17 cellular contexts compared by ENCODE assay signal in genomic region chr10:43879162-43879561, GRCh38.
A peak's percentile ranks its signal among the peaks of the same experiment; 100 is the strongest.
DNase-seq lines count a peak whose midpoint lies in the region; ATAC-seq and TF ChIP-seq lines count a peak whose summit lies in the region.
"Had no signal": no experiment of that assay in that cellular context is flagged by ENCODE, and none has a peak within 500 bp of the region (broad histone marks: within the 10 kb centered on the region; RNA-seq: fewer than 3 reads in every experiment).

No MANE protein-coding gene starts in this region.

- H3K4me3 ChIP-seq in GM23248 = no peak overlapping the region
- no peak overlapping the region for H3K4me3 ChIP-seq in esophagus muscularis mucosa
- no peak overlapping the region for H3K4me3 ChIP-seq in mesenchymal stem cell (ENCODE audit: insufficient read depth in 1 of 2, low read depth in 1 of 2, low read length in 2 of 2)
- H3K4me3 ChIP-seq in skeletal muscle satellite cell (ENCODE audit: low read length) = no peak overlapping the region
- H3K4me3 ChIP-seq: PC-9 had no signal

- H3K27me3 ChIP-seq in GM23248 (replicated peaks; ENCODE audit: insufficient read depth) (no peaks in the 10 kb centered on the region), esophagus muscularis mucosa (no peaks in the 10 kb centered on the region), mesenchymal stem cell (ENCODE audit: control insufficient read depth in 1 of 2, insufficient read depth in 1 of 2, low read length in 2 of 2) (no peaks in the 10 kb centered on the region), skeletal muscle satellite cell (ENCODE audit: control insufficient read depth, insufficient read depth, low read length) (no peaks in the 10 kb centered on the region)

- no peaks in the 10 kb centered on the region for H3K9me2 ChIP-seq in GM23248 (ENCODE audit: insufficient read depth)

- H3K4me1 ChIP-seq in GM23248 (ENCODE audit: insufficient read depth) (peaks cover 34% of the 10 kb centered on the region), esophagus muscularis mucosa (peaks cover 0 to 15% (median 5%) of the 10 kb centered on the region in 4 donors), mesenchymal stem cell (ENCODE audit: control insufficient read depth, insufficient read depth, low read depth, low read length) (no peaks in the 10 kb centered on the region), skeletal muscle satellite cell (ENCODE audit: control insufficient read depth, insufficient read depth, low read length) (peaks cover 33% of the 10 kb centered on the region)
- H3K4me1 ChIP-seq: Caco-2 had no signal

- H3K9me3 ChIP-seq in GM23248 (ENCODE audit: low read depth) = no peaks in the 10 kb centered on the region
- H3K9me3 ChIP-seq in esophagus muscularis mucosa = no peaks in the 10 kb centered on the region
- no peaks in the 10 kb centered on the region for H3K9me3 ChIP-seq in mesenchymal stem cell (ENCODE audit: control insufficient read depth, low read length)
- H3K9me3 ChIP-seq in skeletal muscle satellite cell (replicated peaks; ENCODE audit: low read length) = no peaks in the 10 kb centered on the region
- H3K9me3 ChIP-seq: Caco-2 had no signal

- no peaks in the 10 kb centered on the region for H3K79me1 ChIP-seq in mesenchymal stem cell (replicated peaks; ENCODE audit: low read length, poor library complexity, severe bottlenecking)

- no peaks in the 10 kb centered on the region for H3K36me3 ChIP-seq in GM23248 (ENCODE audit: low read depth)
- no peaks in the 10 kb centered on the region for H3K36me3 ChIP-seq in esophagus muscularis mucosa
- no peaks in the 10 kb centered on the region for H3K36me3 ChIP-seq in mesenchymal stem cell (ENCODE audit: control insufficient read depth in 1 of 2, insufficient read depth in 2 of 2, low read depth in 1 of 2, low read length in 2 of 2)
- H3K36me3 ChIP-seq in skeletal muscle satellite cell (ENCODE audit: insufficient read depth, low read length) = no peaks in the 10 kb centered on the region

- no peak overlapping the region for H2BK5ac ChIP-seq in mesenchymal stem cell (ENCODE audit: low read depth, low read length, poor library complexity, severe bottlenecking)

- ATAC-seq in GM18511 (IDR thresholded peaks at IDR 0.05; ENCODE audit: unreplicated experiment) = no peak
- no peak for ATAC-seq in GM19467 (IDR thresholded peaks at IDR 0.05; ENCODE audit: unreplicated experiment)

- WGBS in GM23248 (ENCODE audit: low coverage in 1 of 2, low lambda C conversion rate in 2 of 2, missing lambda C conversion rate in 2 of 2), 2 experiments = 91 to 93% methylated on average over 7 of the region's 7 CpGs
- WGBS in esophagus muscularis mucosa = 95% methylated on average over 7 of the region's 7 CpGs
- WGBS in mesenchymal stem cell = 95% methylated on average over 7 of the region's 7 CpGs

- DNase-seq in GM23248 (no peak), esophagus muscularis mucosa (ENCODE audit: extremely low spot score) (no peak), mesenchymal stem cell (no peak), NCI-H1092 (lab: John Stamatoyannopoulos, UW) (no peak)
- DNase-seq: AML-193, Caco-2, DMS53, NCI-H1105, NCI-H187 treated with DMSO at 0.1 percent for 48 hours, NCI-H2171 treated with DMSO at 0.1 percent for 48 hours, NCI-H774, PC-9 had no signal

- no peaks in the 10 kb centered on the region for H4K20me1 ChIP-seq in GM23248 (ENCODE audit: insufficient read depth)

- no peaks in the 10 kb centered on the region for H3K79me2 ChIP-seq in GM23248 (ENCODE audit: insufficient read depth)

- TF ChIP-seq EP300 in esophagus muscularis mucosa (IDR thresholded peaks at IDR 0.05) = no peak

- H3K18ac ChIP-seq in mesenchymal stem cell (ENCODE audit: low read depth in 1 of 2, low read length in 2 of 2) = peak overlapping the region in 1 of 2 experiments; percentile 25

- peak overlapping the region; percentile 17 for H3K4me2 ChIP-seq in GM23248 (ENCODE audit: unreplicated experiment)
- H3K4me2 ChIP-seq in mesenchymal stem cell (ENCODE audit: low read length, poor library complexity, severe bottlenecking) = no peak overlapping the region
- no peak overlapping the region for H3K4me2 ChIP-seq in skeletal muscle satellite cell (ENCODE audit: low read length)
- H3K4me2 ChIP-seq: KMS-11, PC-9 had no signal

- H3F3A ChIP-seq in GM23248 (ENCODE audit: insufficient read depth) = peaks cover 12% of the 10 kb centered on the region; the same call in 1 of the 2 replicates

- H3K9ac ChIP-seq in GM23248 = peak overlapping the region; percentile 59
- H3K9ac ChIP-seq in mesenchymal stem cell (ENCODE audit: low read length) = no peak overlapping the region
- H3K9ac ChIP-seq in skeletal muscle satellite cell (ENCODE audit: low read depth, low read length) = peak overlapping the region; percentile 34
- H3K9ac ChIP-seq: KMS-11 had no signal

- no peak overlapping the region for H2BK120ac ChIP-seq in mesenchymal stem cell (ENCODE audit: low read depth, low read length)

- H3K14ac ChIP-seq in mesenchymal stem cell (ENCODE audit: low read length in 2 of 2) = no peak overlapping the region

- H3K23ac ChIP-seq in mesenchymal stem cell (ENCODE audit: low read length in 2 of 2) = no peak overlapping the region

- H4K91ac ChIP-seq in mesenchymal stem cell (ENCODE audit: low read length) = no peak overlapping the region

- in situ Hi-C loops in GM23248 (cut with MboI) = no loop called here

- H3K27ac ChIP-seq in GM23248 = peak overlapping the region; percentile 82
- H3K27ac ChIP-seq in esophagus muscularis mucosa (replicated peaks in 1 of 4) = peak overlapping the region in 3 of 4 donors; percentile 26 to 31 (median 27)
- no peak overlapping the region for H3K27ac ChIP-seq in mesenchymal stem cell (ENCODE audit: low read length, poor library complexity, severe bottlenecking)
- H3K27ac ChIP-seq: HL-60, KMS-11, PC-9 had no signal

- peak overlapping the region in 1 of 2 experiments; percentile 22 for H2BK12ac ChIP-seq in mesenchymal stem cell (ENCODE audit: low read length in 2 of 2)

- H4K8ac ChIP-seq in mesenchymal stem cell (ENCODE audit: low read length) = peak overlapping the region; percentile 1

- intact Hi-C loops in esophagus muscularis mucosa (cut with DNase I) = no loop called here

- TF ChIP-seq POLR2A in esophagus muscularis mucosa (IDR thresholded peaks at IDR 0.05; ENCODE audit: low read depth) = no peak

- peak overlapping the region in 1 of 2 experiments; percentile 46 for H3K4ac ChIP-seq in mesenchymal stem cell (ENCODE audit: low read depth in 1 of 2, low read length in 2 of 2)

- H2AFZ ChIP-seq in GM23248 (peak overlapping the region; percentile 70), mesenchymal stem cell (ENCODE audit: low read depth, low read length) (no peak overlapping the region)
- H2AFZ ChIP-seq: PC-9 had no signal

- H2AK5ac ChIP-seq in mesenchymal stem cell (ENCODE audit: low read length, severe bottlenecking) = no peak overlapping the region

- TF ChIP-seq CTCF in esophagus muscularis mucosa (IDR thresholded peaks at IDR 0.05) = no peak

- H2BK15ac ChIP-seq in mesenchymal stem cell (ENCODE audit: low read depth, poor library complexity, severe bottlenecking) = no peak overlapping the region
